ENCODE assay signal across 8 cellular contexts in genomic region chr6:20212392-20213111, GRCh38. TPM values are rescaled to one million over a fixed set of nuclear protein-coding genes. Genes with fewer than 3 reads are reported as not detected.
DNase-seq lines count a peak whose midpoint lies in the region; ATAC-seq and TF ChIP-seq lines count a peak whose summit lies in the region.

A gene with protein sequence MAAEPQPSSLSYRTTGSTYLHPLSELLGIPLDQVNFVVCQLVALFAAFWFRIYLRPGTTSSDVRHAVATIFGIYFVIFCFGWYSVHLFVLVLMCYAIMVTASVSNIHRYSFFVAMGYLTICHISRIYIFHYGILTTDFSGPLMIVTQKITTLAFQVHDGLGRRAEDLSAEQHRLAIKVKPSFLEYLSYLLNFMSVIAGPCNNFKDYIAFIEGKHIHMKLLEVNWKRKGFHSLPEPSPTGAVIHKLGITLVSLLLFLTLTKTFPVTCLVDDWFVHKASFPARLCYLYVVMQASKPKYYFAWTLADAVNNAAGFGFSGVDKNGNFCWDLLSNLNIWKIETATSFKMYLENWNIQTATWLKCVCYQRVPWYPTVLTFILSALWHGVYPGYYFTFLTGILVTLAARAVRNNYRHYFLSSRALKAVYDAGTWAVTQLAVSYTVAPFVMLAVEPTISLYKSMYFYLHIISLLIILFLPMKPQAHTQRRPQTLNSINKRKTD (minus strand): TSS chr6:20212469. CDS start chr6:20212234, 235 bp downstream.

- intact Hi-C loops in adrenal gland (cut with DNase I) (loop anchor here in 1 of 2 donors (10.0 kb wide), 1 partner anchor 88 kb away; no protein-coding TSS in a partner anchor), left ventricle myocardium inferior (cut with micrococcal nuclease) (no loop called here), prostate gland (cut with DNase I) (loop anchor here (2.0 kb wide), 1 partner anchor 84 kb away; no protein-coding TSS in a partner anchor), uterus (cut with DNase I; ENCODE audit: low total_unique reads) (no loop called here)

- H3K4me3 ChIP-seq in adrenal gland (peak within 1 kb of the TSS in 3 of 4 donors; percentile 38 to 89 (median 83)), left ventricle myocardium inferior (peak within 1 kb of the TSS; percentile 95), prostate gland (peak within 1 kb of the TSS; percentile 68 to 78), uterus (peak within 1 kb of the TSS; percentile 59 to 79)

- H3K27ac ChIP-seq in adrenal gland (peak within 1 kb of the TSS; percentile 78 to 94 (median 89)), left ventricle myocardium inferior (replicated peaks) (peak within 1 kb of the TSS; percentile 97), prostate gland (peak within 1 kb of the TSS; percentile 92 to 94), uterus (peak within 1 kb of the TSS; percentile 90 to 92)

- 0 to 1% (median 0%) methylated on average over 3 to 56 of the region's 60 CpGs for WGBS in adrenal gland, 4 donors
- under 1% methylated on average over 36 of the region's 60 CpGs for WGBS in prostate gland

- TF ChIP-seq CTCF in adrenal gland (IDR thresholded peaks at IDR 0.05) = peak in 1 of 6 experiments; percentile 30
- TF ChIP-seq CTCF in left ventricle myocardium inferior (IDR thresholded peaks at IDR 0.05; ENCODE audit: borderline replicate concordance) = peak; percentile 42
- TF ChIP-seq CTCF in prostate gland (IDR thresholded peaks at IDR 0.05) = peak in 3 of 4 experiments; percentile 7 to 48 (median 16)
- peak in 3 of 4 experiments; percentile 21 to 44 (median 29) for TF ChIP-seq CTCF in uterus (IDR thresholded peaks at IDR 0.05)

- H3K9me3 ChIP-seq in adrenal gland (replicated peaks in 1 of 3) = no peaks in the 10 kb centered on the region
- no peaks in the 10 kb centered on the region for H3K9me3 ChIP-seq in left ventricle myocardium inferior (replicated peaks)
- no peaks in the 10 kb centered on the region for H3K9me3 ChIP-seq in prostate gland
- H3K9me3 ChIP-seq in uterus = no peaks in the 10 kb centered on the region

- TF ChIP-seq POLR2A in GM10847 (IDR thresholded peaks at IDR 0.05; ENCODE audit: extremely low read depth, insufficient read length) = peak; percentile 26
- TF ChIP-seq POLR2A in adrenal gland (IDR thresholded peaks at IDR 0.05) = peak; percentile 35 to 89
- TF ChIP-seq POLR2A in prostate gland (IDR thresholded peaks at IDR 0.05) = peak; percentile 81
- TF ChIP-seq POLR2A in uterus (IDR thresholded peaks at IDR 0.05) = peak; percentile 67 to 82

- H3K36me3 ChIP-seq in adrenal gland (replicated peaks in 1 of 2) (no peaks in the 10 kb centered on the region), left ventricle myocardium inferior (no peaks in the 10 kb centered on the region), prostate gland (no peaks in the 10 kb centered on the region), uterus (no peaks in the 10 kb centered on the region)

- DNase-seq in NCI-H1048 (lab: John Stamatoyannopoulos, UW) (peak; percentile 79), SKM-1 treated with dmso at 0.1 percent for 144 hours (lab: John Stamatoyannopoulos, UW; ENCODE audit: unreplicated experiment) (peak; percentile 92), adrenal gland (peak; percentile 88 to 94 (median 92)), left ventricle myocardium inferior (peak; percentile 94), prostate gland (ENCODE audit: low spot score) (peak; percentile 89), uterus (peak; percentile 90 to 94)

- H3K27me3 ChIP-seq in adrenal gland (no peaks in the 10 kb centered on the region), left ventricle myocardium inferior (ENCODE audit: low read depth) (no peaks in the 10 kb centered on the region), prostate gland (replicated peaks; ENCODE audit: insufficient read depth) (no peaks in the 10 kb centered on the region), uterus (no peaks in the 10 kb centered on the region)

- H3K4me1 ChIP-seq in adrenal gland (replicated peaks in 1 of 2) (peaks cover 12 to 29% of the 10 kb centered on the region in 2 donors), left ventricle myocardium inferior (peaks cover 84% of the 10 kb centered on the region), prostate gland (replicated peaks) (no peaks in the 10 kb centered on the region), uterus (no peaks in the 10 kb centered on the region)

- ATAC-seq in HG02571 (IDR thresholded peaks at IDR 0.05; ENCODE audit: unreplicated experiment) = peak; percentile 87

RNA-seq across cellular contexts. Expression of the gene that starts here (rescaled TPM):
- total RNA-seq in adrenal gland (10 to 100 TPM in 2 of 8 donors, 1 to 10 TPM in 6; 1.5 to 11.2 (median 9.1) TPM), left ventricle myocardium inferior (5.6 TPM), prostate gland (10 to 100 TPM in 1 of 2 donors, 1 to 10 TPM in 1; 8.6 to 14.1 TPM), uterus (10 to 100 TPM in 3 of 4 donors, 1 to 10 TPM in 1; 6.8 to 33.5 (median 25.9) TPM)
- polyA plus RNA-seq in adrenal gland = 1 to 10 TPM; 1.6 to 2.2 (median 2.0) TPM

Comparison
In these comparisons a context has a peak if more than half of its experiments do, and no peak if none do; other contexts are left out.
1. Peak in every context shown above with its lines: DNase-seq, ATAC-seq, H3K4me3 ChIP-seq and H3K27ac ChIP-seq.
2. POLR2A ChIP-seq: peak in every context shown above with its lines; median percentile 81 in prostate gland; 74 in uterus; 62 in adrenal gland; 26 in GM10847.